Comparison of ENCODE assay signal across 12 cellular contexts in genomic region chr12:101168000-101168399, GRCh38. TPM values are rescaled to one million over a fixed set of nuclear protein-coding genes. Genes with fewer than 3 reads are reported as not detected.
"Had no signal": no experiment of that assay in that cellular context is flagged by ENCODE, and none has a peak within 500 bp of the region (broad histone marks: within the 10 kb centered on the region; RNA-seq: fewer than 3 reads in every experiment).

No MANE protein-coding gene starts in this region.

- H3K4me3 ChIP-seq: GM23248, GM23338, HAP-1 had no signal

- H3K9me3 ChIP-seq: HAP-1 had no signal

- H3K4me1 ChIP-seq: HAP-1 had no signal

- H3K9ac ChIP-seq: GM23248 had no signal

- ATAC-seq: GM23338, HCT116 had no signal

- H3K36me3 ChIP-seq: HAP-1 had no signal

- H3K4me2 ChIP-seq: GM23338 had no signal

- DNase-seq: GM23248, GOT3, H7, H9, HCEC 1CT, HFFc6 had no signal

- FAIRE-seq: H1, H54 had no signal

- H2AFZ ChIP-seq: GM23248, GM23338 had no signal

- H3K27ac ChIP-seq: GM23248 had no signal

RNA-seq across cellular contexts. Expression of gene SLC5A8, which starts 42.0 kb away (rescaled TPM):
- total RNA-seq: GM23248, H4, H7, HFFc6 had no signal
- polyA plus RNA-seq: GM23248 had no signal
